ENCODE assay signal across 20 cellular contexts in the genomic region with DNA sequence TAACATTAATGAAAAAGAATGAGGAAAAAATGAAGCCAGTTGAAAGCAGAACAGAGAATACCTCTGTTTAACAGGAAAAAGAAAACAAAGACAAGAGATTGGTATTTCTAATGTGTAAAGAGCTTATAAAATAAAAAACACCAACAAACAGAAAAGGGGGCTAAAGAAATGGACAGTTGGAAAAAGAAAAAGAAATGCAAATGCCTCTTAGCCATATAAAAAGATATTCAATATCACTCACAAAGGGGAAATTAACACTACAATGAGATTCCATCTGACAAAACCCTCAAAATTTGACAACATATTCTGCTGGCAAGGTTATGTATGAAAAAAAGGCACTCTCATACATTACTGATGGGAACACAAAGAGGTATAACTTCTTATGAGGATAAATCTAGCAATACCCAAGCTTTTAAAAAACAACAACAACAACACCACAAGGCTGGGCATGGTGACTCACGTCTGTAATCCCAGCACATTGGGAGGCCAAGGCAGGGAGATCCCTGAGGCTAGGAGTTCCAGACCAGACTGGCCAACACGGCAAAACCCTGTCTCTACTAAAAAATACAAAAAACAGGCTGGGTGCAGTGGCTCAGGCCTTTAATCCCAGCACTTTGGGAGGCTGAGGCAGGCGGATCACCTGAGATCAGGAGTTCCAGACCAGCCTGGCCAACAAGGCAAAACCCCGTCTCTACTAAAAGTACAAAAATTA.
"Had no signal": no experiment of that assay in that cellular context is flagged by ENCODE, and none has a peak within 500 bp of the region (broad histone marks: within the 10 kb centered on the region; RNA-seq: fewer than 3 reads in every experiment).

No MANE protein-coding gene starts in this region.

- H3K27ac ChIP-seq: gastrocnemius medialis, left ventricle myocardium inferior, psoas muscle, skin epidermis, stomach had no signal

- H3K36me3 ChIP-seq: gastrocnemius medialis had no signal

- H3K27me3 Mint-ChIP-seq: activated CD4-positive, alpha-beta T cell treated with anti-CD3 and anti-CD28 coated beads for 36 hours had no signal

- H3K27ac Mint-ChIP-seq: activated CD4-positive, alpha-beta T cell treated with anti-CD3 and anti-CD28 coated beads for 36 hours; activated naive CD4-positive, alpha-beta T cell treated with anti-CD3 and anti-CD28 coated beads, Interleukin-2, amount 50 U/mL, for 72 hours; activated T-helper 1 cell treated with anti-CD3 and anti-CD28 coated beads, Interleukin-12 subunit alpha, Interleukin-12 subunit beta, Interleukin-2, Interleukin-4 antibody, amounts not matched to agents 30 ng/mL and 10 ng/mL and 1 ng/mL, durations not matched to agents 14 hours and 24 hours and 36 hours; T-helper 2 cell treated with Interferon-gamma antibody and Interleukin-4, amounts not matched to agents 5 μg/mL and 100 μg/mL, for 36 hours had no signal

- H3K27me3 ChIP-seq: gastrocnemius medialis, stomach had no signal

- DNase-seq: activated CD4-positive, alpha-beta T cell treated with anti-CD3 and anti-CD28 coated beads for 36 hours; activated CD4-positive, alpha-beta T cell treated with anti-CD3 and anti-CD28 coated beads, Interleukin-2, amount 50 U/mL, for 48 hours; activated gamma-delta T cell treated with Interleukin-2 at 50 U/mL for 16 hours; amygdala; gastrocnemius medialis; head of caudate nucleus; kidney glomerular epithelial cell; left ventricle myocardium inferior; mammary epithelial cell; psoas muscle; right cardiac atrium; stimulated activated CD4-positive, alpha-beta T cell treated with anti-CD3 and anti-CD28 coated beads, Interleukin-15, amount 100 ng/mL, for 24 hours; stimulated activated CD4-positive, alpha-beta T cell treated with anti-CD3 and anti-CD28 coated beads, Interleukin-2, amount 100 ng/mL, for 48 hours; stomach; trophoblast cell had no signal

- ATAC-seq: activated CD4-positive, alpha-beta T cell treated with anti-CD3 and anti-CD28 coated beads for 36 hours; activated naive CD4-positive, alpha-beta T cell treated with anti-CD3 and anti-CD28 coated beads, Interleukin-2, amount 50 U/mL, for 72 hours; gastrocnemius medialis; psoas muscle; right cardiac atrium had no signal

- H3K9me3 Mint-ChIP-seq: activated naive CD4-positive, alpha-beta T cell treated with anti-CD3 and anti-CD28 coated beads, Interleukin-2, amount 50 U/mL, for 72 hours; activated T-helper 1 cell treated with anti-CD3 and anti-CD28 coated beads, Interleukin-12 subunit alpha, Interleukin-12 subunit beta, Interleukin-2, Interleukin-4 antibody, amounts not matched to agents 30 ng/mL and 10 ng/mL and 1 ng/mL, durations not matched to agents 14 hours and 24 hours and 36 hours; T-helper 2 cell treated with Interferon-gamma antibody and Interleukin-4, amounts not matched to agents 5 μg/mL and 100 μg/mL, for 36 hours had no signal

- H3K4me3 ChIP-seq: gastrocnemius medialis, left ventricle myocardium inferior, psoas muscle, skin epidermis, stomach had no signal

- H3K9me3 ChIP-seq: gastrocnemius medialis, left ventricle myocardium inferior, psoas muscle, stomach had no signal

- H3K4me3 Mint-ChIP-seq: activated CD4-positive, alpha-beta T cell treated with anti-CD3 and anti-CD28 coated beads for 36 hours; activated T-helper 1 cell treated with anti-CD3 and anti-CD28 coated beads, Interleukin-12 subunit alpha, Interleukin-12 subunit beta, Interleukin-2, Interleukin-4 antibody, amounts not matched to agents 30 ng/mL and 10 ng/mL and 1 ng/mL, durations not matched to agents 14 hours and 24 hours and 36 hours; neural crest cell; T-helper 2 cell treated with Interferon-gamma antibody and Interleukin-4, amounts not matched to agents 5 μg/mL and 100 μg/mL, for 36 hours had no signal
